ENCODE assay signal across 16 cellular contexts in genomic region chr15:67290319-67290718, GRCh38. TPM values are rescaled to one million over a fixed set of nuclear protein-coding genes. Genes with fewer than 3 reads are reported as not detected.
DNase-seq lines count a peak whose midpoint lies in the region; ATAC-seq, FAIRE-seq and TF ChIP-seq lines count a peak whose summit lies in the region.
"Had no signal": no experiment of that assay in that cellular context is flagged by ENCODE, and none has a peak within 500 bp of the region (broad histone marks: within the 10 kb centered on the region; RNA-seq: fewer than 3 reads in every experiment).

No MANE protein-coding gene starts in this region.

- H3K79me2 ChIP-seq in mammary epithelial cell (ENCODE audit: insufficient read depth, low read length): no peaks in the 10 kb centered on the region

- no peak overlapping the region for H2BK20ac ChIP-seq in IMR-90 (ENCODE audit: low read depth, low read length)

- H4K20me1 ChIP-seq in IMR-90 (ENCODE audit: insufficient read depth, low read length): no peaks in the 10 kb centered on the region
- no peaks in the 10 kb centered on the region for H4K20me1 ChIP-seq in mammary epithelial cell (ENCODE audit: insufficient read depth, low read length)

- H3K9me1 ChIP-seq in IMR-90 (ENCODE audit: insufficient read depth, low read length): no peaks in the 10 kb centered on the region

- H3K27ac ChIP-seq in A549 (no peak overlapping the region), IMR-90 (ENCODE audit: insufficient read depth, low read length) (no peak overlapping the region), mammary epithelial cell (ENCODE audit: insufficient read depth, low read depth, low read length) (no peak overlapping the region)

- H3K9ac ChIP-seq in IMR-90 (ENCODE audit: low read depth, low read length): no peak overlapping the region
- no peak overlapping the region for H3K9ac ChIP-seq in mammary epithelial cell (ENCODE audit: insufficient read depth, low read length)

- DNase-seq in A549 (ENCODE audit: low read depth in 1 of 2, low spot score in 1 of 2) (no peak), IMR-90 (no peak), mammary epithelial cell (peak; percentile 37), fibroblast of peridontal ligament (ENCODE audit: extremely low read depth) (peak; percentile 67), GF-D8 (lab: John Stamatoyannopoulos, UW) (no peak), superior temporal gyrus (ENCODE audit: extremely low spot score) (no peak)
- no peak for DNase-seq in activated naive CD4-positive, alpha-beta T cell treated with Interleukin-2 at 50 U/mL for 16 hours
- DNase-seq in activated CD4-positive, alpha-beta T cell treated with anti-CD3 and anti-CD28 coated beads for 1 hour: no peak
- DNase-seq: C1 segment of cervical spinal cord, DND-41, NCI-H1048, NCI-H1436 treated with DMSO at 0.1 percent for 48 hours, NCI-H2029 treated with DMSO at 0.1 percent for 48 hours, NCI-H524 had no signal

- CTCF ChIA-PET in A549 (lab: Yijun Ruan, JAX): interaction anchor here (0.9 to 3.2 kb wide), 3 partner anchors 10 to 14 kb away, joined by 3 to 15 read pairs (median 12); no protein-coding TSS in a partner anchor
- CTCF ChIA-PET in IMR-90 (lab: Yijun Ruan, JAX): no interaction called here
- CTCF ChIA-PET in mammary epithelial cell (lab: Charles Lee; ENCODE audit: low non-redundant PET): no interaction called here

- no peaks in the 10 kb centered on the region for H3K79me1 ChIP-seq in IMR-90 (ENCODE audit: low read depth in 1 of 2, low read length in 2 of 2)

- TF ChIP-seq POLR2A in A549 (IDR thresholded peaks at IDR 0.05; ENCODE audit: low read length) (no peak), IMR-90 (IDR thresholded peaks at IDR 0.05; ENCODE audit: low read depth, low read length) (no peak)

- H2BK15ac ChIP-seq in IMR-90 (ENCODE audit: low read depth, low read length): no peak overlapping the region

- no peak for TF ChIP-seq RAD21 in A549 (conservative IDR thresholded peaks at IDR 0.05 in 1 of 2, IDR thresholded peaks at IDR 0.05 in 1 of 2)
- no peak for TF ChIP-seq RAD21 in IMR-90 (IDR thresholded peaks at IDR 0.05; ENCODE audit: low read length)

- no peak overlapping the region for H3K18ac ChIP-seq in IMR-90 (ENCODE audit: low read depth, low read length)

- H3K4me2 ChIP-seq in A549 (no peak overlapping the region), IMR-90 (ENCODE audit: low read depth, low read length) (no peak overlapping the region), mammary epithelial cell (ENCODE audit: insufficient read depth, low read depth, low read length) (no peak overlapping the region)

- H4K5ac ChIP-seq in IMR-90 (ENCODE audit: low read depth, low read length): no peak overlapping the region

- dilution Hi-C loops in IMR-90 (cut with HindIII; ENCODE audit: low sequenced_read_pairs, unreplicated experiment) (no loop called here), mammary epithelial cell (cut with HindIII; ENCODE audit: low sequenced_read_pairs) (no loop called here)

- no peak overlapping the region for H3K23ac ChIP-seq in IMR-90 (ENCODE audit: low read depth, low read length)

- in situ Hi-C loops in IMR-90 (cut with MboI; ENCODE audit: low sequenced_read_pairs) (no loop called here), mammary epithelial cell (cut with MboI; ENCODE audit: low sequenced_read_pairs in 2 of 2) (no loop called here)

- H3K4me3 ChIP-seq in A549: no peak overlapping the region
- H3K4me3 ChIP-seq in IMR-90 (ENCODE audit: insufficient read depth, low read depth, low read length): no peak overlapping the region
- no peak overlapping the region for H3K4me3 ChIP-seq in mammary epithelial cell (replicated peaks in 1 of 3; ENCODE audit: insufficient read depth in 1 of 3, low read depth in 2 of 3, low read length in 3 of 3)

- H2AFZ ChIP-seq in IMR-90 (replicated peaks; ENCODE audit: low read length, poor library complexity): no peak overlapping the region
- H2AFZ ChIP-seq in mammary epithelial cell (ENCODE audit: low read depth, low read length): no peak overlapping the region

- H3K9me3 ChIP-seq in A549 (peaks cover 12% of the 10 kb centered on the region), IMR-90 (ENCODE audit: control insufficient read depth, insufficient read depth, low read length) (peaks cover 3% of the 10 kb centered on the region; the same call in 1 of the 2 replicates), mammary epithelial cell (replicated peaks; ENCODE audit: insufficient read depth, low read length) (no peaks in the 10 kb centered on the region)

- no peaks in the 10 kb centered on the region for H3K4me1 ChIP-seq in A549
- H3K4me1 ChIP-seq in IMR-90 (ENCODE audit: control insufficient read depth, insufficient read depth, low read length): no peaks in the 10 kb centered on the region
- no peaks in the 10 kb centered on the region for H3K4me1 ChIP-seq in mammary epithelial cell (ENCODE audit: insufficient read depth, low read length)

- H2AK5ac ChIP-seq in IMR-90 (ENCODE audit: low read depth, low read length): no peak overlapping the region

- H3K36me3 ChIP-seq in IMR-90 (ENCODE audit: control insufficient read depth, insufficient read depth, low read length) (no peaks in the 10 kb centered on the region), mammary epithelial cell (ENCODE audit: insufficient read depth, low read length) (no peaks in the 10 kb centered on the region)

- intact Hi-C loops in IMR-90 (cut with micrococcal nuclease): no loop called here
- intact Hi-C loops in mammary epithelial cell (cut with micrococcal nuclease): no loop called here

- no peak overlapping the region for H4K8ac ChIP-seq in IMR-90 (ENCODE audit: low read depth in 2 of 2, low read length in 2 of 2)

- no peak overlapping the region for H2BK120ac ChIP-seq in IMR-90 (ENCODE audit: low read depth, low read length)

- TF ChIP-seq CTCF in A549 (IDR thresholded peaks at IDR 0.05) (no peak), IMR-90 (conservative IDR thresholded peaks at IDR 0.05; ENCODE audit: low read depth, low read length) (no peak), mammary epithelial cell (conservative IDR thresholded peaks at IDR 0.05 in 1 of 2, IDR thresholded peaks at IDR 0.05 in 1 of 2; ENCODE audit: extremely low read depth in 1 of 2, insufficient read depth in 1 of 2, low read depth in 1 of 2, low read length in 2 of 2) (no peak)

- H3K4ac ChIP-seq in IMR-90 (ENCODE audit: low read depth, low read length): no peak overlapping the region

- WGBS in A549 (ENCODE audit: missing lambda C conversion rate): 95% methylated on average over 1 of the region's 1 CpG
- no CpG with 5 or more reads among the region's 1 CpG for WGBS in IMR-90 (ENCODE audit: extremely low coverage in 2 of 2, insufficient read length in 1 of 2), 2 experiments
- WGBS in mammary epithelial cell (ENCODE audit: low coverage, missing lambda C conversion rate): 94% methylated on average over 1 of the region's 1 CpG

- no peaks in the 10 kb centered on the region for H3K27me3 ChIP-seq in IMR-90 (ENCODE audit: control insufficient read depth, insufficient read depth, low read length)
- no peaks in the 10 kb centered on the region for H3K27me3 ChIP-seq in mammary epithelial cell (ENCODE audit: insufficient read depth, low read length)

- no peak overlapping the region for H2AK9ac ChIP-seq in IMR-90 (replicated peaks; ENCODE audit: low read depth, low read length, poor library complexity)

- FAIRE-seq in A549 (lab: Jason Lieb, UNC): peak; percentile 59
- FAIRE-seq: H1 had no signal

- no peak overlapping the region for H3K56ac ChIP-seq in IMR-90 (ENCODE audit: extremely low read depth, insufficient read depth, low read length)

- TF ChIP-seq EP300 in A549 (IDR thresholded peaks at IDR 0.05): no peak

- no TSS peak for BruUV-seq in IMR-90 (replicated peaks; lab: Mats Ljungman, UMichigan)
- no TSS peak for BruUV-seq in mammary epithelial cell (replicated peaks; lab: Mats Ljungman, UMichigan)

- POLR2A ChIA-PET in A549 (lab: Yijun Ruan, JAX): no interaction called here
- POLR2A ChIA-PET in IMR-90 (lab: Charles Lee; ENCODE audit: unreplicated experiment): no interaction called here

- no peak overlapping the region for H2BK5ac ChIP-seq in IMR-90 (ENCODE audit: low read depth, low read length, poor library complexity, severe bottlenecking)

- ATAC-seq in A549 (no peak), IMR-90 (ENCODE audit: low read depth) (no peak)
- ATAC-seq: Panc1 had no signal

- no peak overlapping the region for H3K14ac ChIP-seq in IMR-90 (replicated peaks; ENCODE audit: low read depth, low read length)

- H4K91ac ChIP-seq in IMR-90 (ENCODE audit: insufficient read depth, low read depth, low read length): no peak overlapping the region

TF ChIP-seq in A549, 52 proteins besides CTCF, POLR2A, EP300 and RAD21:
- TF ChIP-seq CEBPB (IDR thresholded peaks at IDR 0.05): 0 out of 4 replicates have a peak, but pooled peaks of 1 of the 2 experiments have one; percentile 25
- TF ChIP-seq CHD2 (IDR thresholded peaks at IDR 0.05; ENCODE audit: low read length, partially characterized antibody): no peak

TF ChIP-seq in IMR-90, 13 proteins besides CTCF, POLR2A, EP300 and RAD21:
- TF ChIP-seq FOS (IDR thresholded peaks at IDR 0.05; ENCODE audit: low read depth, low read length) (no peak), CEBPB (IDR thresholded peaks at IDR 0.05; ENCODE audit: low read depth, low read length) (peak; percentile 59)

RNA-seq across cellular contexts. Expression of gene IQCH, which starts 35.7 kb away (rescaled TPM):
- 3.8 and 4.9 TPM in 2 replicates for polyA plus RNA-seq in A549 (2011; rRNA removed)
- 0.59 and 0.73 TPM in 2 replicates for polyA plus RNA-seq in A549 (2012; cell fraction: cytosol; rRNA removed)
- 0.31 and 0.44 TPM in 2 replicates for polyA plus RNA-seq in A549 (2012; cell fraction: nucleus; rRNA removed)
- polyA plus RNA-seq in A549 (2017; fragmentation: RNase III; extraction: RNeasy Plus Mini Kit Qiagen cat#74134 plus additional on column Dnase treatment): 1.5 to 2.1 TPM (median 2.0 TPM) in 3 replicates
- 3.6 and 8.5 TPM in 2 replicates for polyA minus RNA-seq in A549 (2011; rRNA and poly(A)+ RNA removed)
- total RNA-seq in IMR-90 (2012; rRNA removed): 2.5 and 2.8 TPM in 2 replicates
- polyA plus RNA-seq in IMR-90 (2012; rRNA removed): 0.42 and 0.60 TPM in 2 replicates
- polyA plus RNA-seq in IMR-90 (2012; cell fraction: cytosol; rRNA removed): 0.12 and 0.66 TPM in 2 replicates
- 0.08 and 0.88 TPM in 2 replicates for polyA plus RNA-seq in IMR-90 (2012; cell fraction: nucleus; rRNA removed; ENCODE audit: low replicate concordance)
- total RNA-seq in mammary epithelial cell: 1 to 10 TPM; 4.9 to 8.8 TPM
- 1.0 TPM for polyA plus RNA-seq in mammary epithelial cell
- polyA minus RNA-seq in mammary epithelial cell: 13.3 TPM

RNA-seq across cellular contexts. Expression of gene AAGAB, which starts 35.9 kb away (rescaled TPM):
- 107 and 118 TPM in 2 replicates for polyA plus RNA-seq in A549 (2011; rRNA removed)
- 33.9 and 35.2 TPM in 2 replicates for polyA plus RNA-seq in A549 (2012; cell fraction: cytosol; rRNA removed)
- 13.5 and 20.0 TPM in 2 replicates for polyA plus RNA-seq in A549 (2012; cell fraction: nucleus; rRNA removed)
- 67.4 to 71.6 TPM (median 68.9 TPM) in 3 replicates for polyA plus RNA-seq in A549 (2017; fragmentation: RNase III; extraction: RNeasy Plus Mini Kit Qiagen cat#74134 plus additional on column Dnase treatment)
- polyA minus RNA-seq in A549 (2011; rRNA and poly(A)+ RNA removed): 86.4 and 87.5 TPM in 2 replicates
- total RNA-seq in IMR-90 (2012; rRNA removed): 56.7 and 69.7 TPM in 2 replicates
- polyA plus RNA-seq in IMR-90 (2012; rRNA removed): 21.6 and 26.1 TPM in 2 replicates
- 6.9 and 12.3 TPM in 2 replicates for polyA plus RNA-seq in IMR-90 (2012; cell fraction: cytosol; rRNA removed)
- 5.6 and 13.9 TPM in 2 replicates for polyA plus RNA-seq in IMR-90 (2012; cell fraction: nucleus; rRNA removed; ENCODE audit: low replicate concordance)
- total RNA-seq in mammary epithelial cell: 10 to 100 TPM; 52.2 to 62.5 TPM
- polyA plus RNA-seq in mammary epithelial cell: 44.5 TPM
- 90.5 TPM for polyA minus RNA-seq in mammary epithelial cell

Comparison
In these comparisons a context has a peak if more than half of its experiments do, and no peak if none do; other contexts are left out.
1. DNase-seq: peak in mammary epithelial cell (single experiment) and fibroblast of peridontal ligament (single experiment); none in A549 (0 of 2), IMR-90 (single experiment), activated naive CD4-positive, alpha-beta T cell treated with Interleukin-2 at 50 U/mL for 16 hours (single experiment), GF-D8 (single experiment), activated CD4-positive, alpha-beta T cell treated with anti-CD3 and anti-CD28 coated beads for 1 hour (single experiment) and superior temporal gyrus (single experiment).